Comparison of ENCODE assay signal across 7 cellular contexts in the genomic region with DNA sequence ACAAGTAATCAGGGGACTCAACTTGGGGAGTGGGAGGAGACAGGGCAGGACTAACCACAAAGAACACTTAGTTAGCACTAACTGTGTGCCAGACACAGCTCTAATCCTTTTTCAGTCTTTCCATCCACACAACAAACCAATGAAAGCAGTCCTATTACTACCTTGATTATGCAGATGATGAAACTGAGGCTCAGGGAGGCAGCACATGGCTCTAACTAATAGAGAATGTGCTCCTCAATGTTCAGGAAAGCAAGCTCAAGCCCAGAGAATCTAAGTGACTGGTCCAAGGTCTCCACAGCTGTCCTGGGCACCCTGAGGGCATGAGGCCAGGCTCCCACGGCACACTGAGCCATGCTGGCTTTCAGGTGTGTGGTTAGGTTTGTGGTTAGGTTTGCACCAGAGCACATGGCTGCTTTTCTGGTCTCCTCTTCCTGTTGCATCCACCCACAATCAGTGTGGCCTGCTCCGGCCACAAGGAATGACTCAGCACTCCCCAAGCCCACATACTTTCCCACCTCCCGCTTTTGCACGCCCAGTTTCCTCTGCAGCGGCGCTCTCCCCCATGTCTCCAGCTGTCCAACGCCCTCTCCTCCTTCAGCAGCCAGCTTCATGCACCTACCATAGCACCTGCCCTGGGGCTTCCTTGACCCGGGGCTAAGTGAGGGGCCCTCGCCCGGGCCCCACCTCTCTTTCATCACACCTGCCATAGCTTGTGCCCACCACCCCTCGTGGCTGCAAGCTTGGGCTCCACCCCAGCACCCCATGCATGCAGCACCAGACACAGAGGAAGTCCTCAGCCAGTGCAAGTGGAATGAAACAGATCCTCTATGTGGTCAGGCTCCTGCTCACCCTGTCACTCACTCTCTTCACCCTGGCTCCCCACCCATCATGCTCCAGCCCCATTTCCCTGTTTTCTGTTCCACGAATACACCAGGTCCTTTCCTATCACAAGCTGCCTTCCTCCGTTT.
A peak's percentile ranks its signal among the peaks of the same experiment; 100 is the strongest.
DNase-seq lines count a peak whose midpoint lies in the region; ATAC-seq and FAIRE-seq lines count a peak whose summit lies in the region.

No MANE protein-coding gene starts in this region.

- ATAC-seq in GM18508 (IDR thresholded peaks at IDR 0.05; ENCODE audit: insufficient read depth, unreplicated experiment) (peak; percentile 77), GM21737 (IDR thresholded peaks at IDR 0.05; ENCODE audit: unreplicated experiment) (peak; percentile 87)

- H3K4me3 Mint-ChIP-seq in activated naive CD8-positive, alpha-beta T cell treated with anti-CD3 and anti-CD28 coated beads for 36 hours = peak overlapping the region; percentile 15

- DNase-seq in HTR-8/SVneo (ENCODE audit: insufficient read length, low spot score) = peak; percentile 22
- peak; percentile 49 for DNase-seq in activated naive CD8-positive, alpha-beta T cell treated with anti-CD3 and anti-CD28 coated beads for 36 hours
- DNase-seq in stimulated activated CD4-positive, alpha-beta T cell treated with anti-CD3 and anti-CD28 coated beads, TNF-alpha, amount 100 ng/mL, for 48 hours (ENCODE audit: low read depth in 3 of 3) = peak in 2 of 3 donors; percentile 2 to 9
- DNase-seq in cerebellum (ENCODE audit: low spot score) = no peak
- no peak for DNase-seq in NCI-H2227 (lab: John Stamatoyannopoulos, UW; ENCODE audit: unreplicated experiment)

- no peak for FAIRE-seq in HTR-8/SVneo (lab: Jason Lieb, UNC)

- peaks cover 14% of the 10 kb centered on the region for H3K4me1 Mint-ChIP-seq in activated naive CD8-positive, alpha-beta T cell treated with anti-CD3 and anti-CD28 coated beads for 36 hours

- H3K27ac Mint-ChIP-seq in activated naive CD8-positive, alpha-beta T cell treated with anti-CD3 and anti-CD28 coated beads for 36 hours = peak overlapping the region; percentile 68

- no peaks in the 10 kb centered on the region for H3K36me3 Mint-ChIP-seq in activated naive CD8-positive, alpha-beta T cell treated with anti-CD3 and anti-CD28 coated beads for 36 hours

- no peaks in the 10 kb centered on the region for H3K9me3 Mint-ChIP-seq in activated naive CD8-positive, alpha-beta T cell treated with anti-CD3 and anti-CD28 coated beads for 36 hours

- H3K27me3 Mint-ChIP-seq in activated naive CD8-positive, alpha-beta T cell treated with anti-CD3 and anti-CD28 coated beads for 36 hours = peaks cover 47% of the 10 kb centered on the region

Comparison
In these comparisons a context has a peak if more than half of its experiments do, and no peak if none do; other contexts are left out.
1. DNase-seq: peak in HTR-8/SVneo (single experiment), activated naive CD8-positive, alpha-beta T cell treated with anti-CD3 and anti-CD28 coated beads for 36 hours (single experiment) and stimulated activated CD4-positive, alpha-beta T cell treated with anti-CD3 and anti-CD28 coated beads, TNF-alpha, amount 100 ng/mL, for 48 hours (2 of 3); none in cerebellum (single experiment) and NCI-H2227 (single experiment).